In the genomic region with DNA sequence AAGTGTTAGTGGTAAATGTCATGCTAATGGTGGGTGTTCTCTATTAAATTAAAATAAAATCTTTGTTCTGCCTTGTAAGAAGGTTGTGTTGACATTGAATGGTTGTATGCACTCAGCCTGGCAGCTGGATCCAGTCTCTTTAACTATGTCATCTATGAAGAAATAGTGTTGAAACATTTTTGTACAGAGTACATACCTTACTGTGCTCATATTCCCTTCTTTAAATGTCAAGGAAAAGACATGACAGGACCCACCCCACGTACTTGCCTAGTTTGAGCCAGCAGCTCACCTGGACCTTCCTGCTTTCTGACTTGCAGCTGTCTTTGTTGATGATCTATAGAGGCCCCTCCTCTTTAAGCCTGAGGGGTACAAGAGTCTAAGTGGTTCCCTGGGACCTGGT, we compare ENCODE assay signal across 23 cellular contexts.
A peak's percentile ranks its signal among the peaks of the same experiment; 100 is the strongest.
DNase-seq lines count a peak whose midpoint lies in the region; ATAC-seq and TF ChIP-seq lines count a peak whose summit lies in the region.
"Had no signal": no experiment of that assay in that cellular context is flagged by ENCODE, and none has a peak within 500 bp of the region (broad histone marks: within the 10 kb centered on the region; RNA-seq: fewer than 3 reads in every experiment).

No MANE protein-coding gene starts in this region.

- in situ Hi-C loops in mammary epithelial cell (cut with MboI; ENCODE audit: low sequenced_read_pairs in 2 of 2) = no loop called here

- intact Hi-C loops in MCF 10A (cut with micrococcal nuclease) = no loop called here
- intact Hi-C loops in mammary epithelial cell (cut with micrococcal nuclease) = no loop called here
- intact Hi-C loops in spleen (cut with DNase I; ENCODE audit: low total_unique reads) = no loop called here

- TF ChIP-seq CTCF in MCF 10A (IDR thresholded peaks at IDR 0.05; ENCODE audit: unreplicated experiment) (no peak), mammary epithelial cell (conservative IDR thresholded peaks at IDR 0.05 in 1 of 2, IDR thresholded peaks at IDR 0.05 in 1 of 2; ENCODE audit: extremely low read depth in 1 of 2, insufficient read depth in 1 of 2, low read depth in 1 of 2, low read length in 2 of 2) (no peak), gastroesophageal sphincter (IDR thresholded peaks at IDR 0.05) (no peak), spleen (IDR thresholded peaks at IDR 0.05 in 8 of 11, conservative IDR thresholded peaks at IDR 0.05 in 3 of 11) (no peak)

- CTCF ChIA-PET in MCF 10A (lab: Yijun Ruan, JAX) (interaction anchor here (0.7 to 0.8 kb wide), 3 partner anchors 14 to 75 kb away, joined by 3 read pairs; no protein-coding TSS in a partner anchor), mammary epithelial cell (lab: Charles Lee; ENCODE audit: low non-redundant PET) (no interaction called here)

- no peak overlapping the region for H3K4me2 ChIP-seq in mammary epithelial cell (ENCODE audit: insufficient read depth, low read depth, low read length)
- H3K4me2 ChIP-seq: GM23338 had no signal

- TF ChIP-seq EP300 in gastroesophageal sphincter (IDR thresholded peaks at IDR 0.05) = no peak

- H3K36me3 ChIP-seq in mammary epithelial cell (ENCODE audit: insufficient read depth, low read length) (no peaks in the 10 kb centered on the region), gastroesophageal sphincter (no peaks in the 10 kb centered on the region), spleen (no peaks in the 10 kb centered on the region)

- BruUV-seq in MCF 10A (replicated peaks; lab: Mats Ljungman, UMichigan) = no TSS peak
- BruUV-seq in mammary epithelial cell (replicated peaks; lab: Mats Ljungman, UMichigan) = no TSS peak

- no peaks in the 10 kb centered on the region for H3K9me3 ChIP-seq in mammary epithelial cell (replicated peaks; ENCODE audit: insufficient read depth, low read length)
- H3K9me3 ChIP-seq in gastroesophageal sphincter = no peaks in the 10 kb centered on the region
- H3K9me3 ChIP-seq in spleen = peaks cover 0 to 13% (median 7%) of the 10 kb centered on the region in 8 donors

- H3K27me3 ChIP-seq in mammary epithelial cell (ENCODE audit: insufficient read depth, low read length) = no peaks in the 10 kb centered on the region
- no peaks in the 10 kb centered on the region for H3K27me3 ChIP-seq in gastroesophageal sphincter
- no peaks in the 10 kb centered on the region for H3K27me3 ChIP-seq in spleen (replicated peaks in 1 of 7)

- H3K4me3 ChIP-seq in mammary epithelial cell (replicated peaks in 1 of 3; ENCODE audit: insufficient read depth in 1 of 3, low read depth in 2 of 3, low read length in 3 of 3) (no peak overlapping the region), gastroesophageal sphincter (no peak overlapping the region), spleen (no peak overlapping the region)
- H3K4me3 ChIP-seq: GM23338, K562 had no signal

- no peaks in the 10 kb centered on the region for H3K36me3 Mint-ChIP-seq in MCF 10A (ENCODE audit: insufficient read depth, unreplicated experiment)
- H3K36me3 Mint-ChIP-seq: CD8-positive, alpha-beta memory T cell had no signal

- H3K4me1 ChIP-seq in mammary epithelial cell (ENCODE audit: insufficient read depth, low read length) (no peaks in the 10 kb centered on the region), gastroesophageal sphincter (peaks cover 0 to 26% (median 5%) of the 10 kb centered on the region in 3 donors), spleen (peaks cover 0 to 10% (median 5%) of the 10 kb centered on the region in 6 donors)

- peaks cover 15% of the 10 kb centered on the region for H3K4me1 Mint-ChIP-seq in MCF 10A (ENCODE audit: insufficient read depth, unreplicated experiment)
- H3K4me1 Mint-ChIP-seq: CD8-positive, alpha-beta memory T cell; GM23338; H9 had no signal

- POLR2A ChIA-PET in MCF 10A (lab: Yijun Ruan, JAX) = interaction anchor here (0.9 to 1.3 kb wide), 3 partner anchors 17 to 45 kb away, joined by 3 to 4 read pairs (median 3); no protein-coding TSS in a partner anchor

- H3K9ac ChIP-seq in mammary epithelial cell (ENCODE audit: insufficient read depth, low read length) = no peak overlapping the region

- H4K20me1 ChIP-seq in mammary epithelial cell (ENCODE audit: insufficient read depth, low read length) = no peaks in the 10 kb centered on the region

- no peaks in the 10 kb centered on the region for H3K27me3 Mint-ChIP-seq in MCF 10A (ENCODE audit: insufficient read depth, unreplicated experiment)
- H3K27me3 Mint-ChIP-seq: B cell; CD8-positive, alpha-beta memory T cell had no signal

- H3K27ac Mint-ChIP-seq in MCF 10A (ENCODE audit: low read depth, unreplicated experiment) = no peak overlapping the region
- H3K27ac Mint-ChIP-seq: B cell, GM23338, H9 had no signal

- peaks cover 9% of the 10 kb centered on the region for H3K9me3 Mint-ChIP-seq in MCF 10A (ENCODE audit: unreplicated experiment)

- H3K27ac ChIP-seq in mammary epithelial cell (ENCODE audit: insufficient read depth, low read depth, low read length) (no peak overlapping the region), gastroesophageal sphincter (no peak overlapping the region), spleen (peak overlapping the region in 2 of 8 donors; percentile 22 to 24)
- H3K27ac ChIP-seq: 22Rv1 had no signal

- dilution Hi-C loops in mammary epithelial cell (cut with HindIII; ENCODE audit: low sequenced_read_pairs) = no loop called here

- DNase-seq in MCF 10A (ENCODE audit: unreplicated experiment) = peak; percentile 3
- no peak for DNase-seq in mammary epithelial cell
- DNase-seq in spleen = peak; percentile 8
- DNase-seq in OCI-M2 (lab: John Stamatoyannopoulos, UW; ENCODE audit: unreplicated experiment) = no peak
- no peak for DNase-seq in NCI-H187 (lab: John Stamatoyannopoulos, UW)
- DNase-seq in NCI-H69 (lab: John Stamatoyannopoulos, UW) = no peak
- no peak for DNase-seq in activated CD4-positive, alpha-beta T cell treated with anti-CD3 and anti-CD28 coated beads for 48 hours
- DNase-seq: Calu3; CD8-positive, alpha-beta memory T cell; DMS79 treated with DMSO at 0.1 percent for 48 hours; GF-D8; H9; Kasumi-1; NCI-H1105 treated with DMSO at 0.1 percent for 48 hours; NCI-H146; NCI-H2029; NCI-H446 treated with DMSO at 0.1 percent for 48 hours; NCI-H526 had no signal

- WGBS in mammary epithelial cell (ENCODE audit: low coverage, missing lambda C conversion rate) = 100% methylated on average over 1 of the region's 1 CpG
- WGBS in gastroesophageal sphincter (ENCODE audit: low coverage in 1 of 2), 2 donors = 78 to 90% methylated on average over 1 of the region's 1 CpG
- WGBS in spleen, 5 donors = 78 to 86% (median 81%) methylated on average over 1 of the region's 1 CpG

- no peak for TF ChIP-seq POLR2A in gastroesophageal sphincter (IDR thresholded peaks at IDR 0.05)
- no peak for TF ChIP-seq POLR2A in spleen (IDR thresholded peaks at IDR 0.05)

- ATAC-seq in gastroesophageal sphincter = peak; percentile 76
- ATAC-seq: GM23338, K562 had no signal

- no peak overlapping the region for H2AFZ ChIP-seq in mammary epithelial cell (ENCODE audit: low read depth, low read length)
- H2AFZ ChIP-seq: GM23338 had no signal

- no peak overlapping the region for H3K4me3 Mint-ChIP-seq in MCF 10A (ENCODE audit: unreplicated experiment)
- H3K4me3 Mint-ChIP-seq: B cell; CD8-positive, alpha-beta memory T cell; GM23338; H9 had no signal

- H3K79me2 ChIP-seq in mammary epithelial cell (ENCODE audit: insufficient read depth, low read length) = no peaks in the 10 kb centered on the region

Comparison
In these comparisons a context has a peak if more than half of its experiments do, and no peak if none do; other contexts are left out.
1. DNase-seq: peak in MCF 10A (single experiment) and spleen (single experiment); none in mammary epithelial cell (single experiment), OCI-M2 (single experiment), NCI-H187 (0 of 2), NCI-H69 (single experiment) and activated CD4-positive, alpha-beta T cell treated with anti-CD3 and anti-CD28 coated beads for 48 hours (single experiment).